In genomic region chr15:28873006-28873405, GRCh38 we compare ENCODE assay signal across 1 cellular context.
TF ChIP-seq lines count a peak whose summit lies in the region.

No MANE protein-coding gene starts in this region.

TF ChIP-seq in K562, 482 proteins besides CTCF, POLR2A, EP300 and RAD21:
- peak; percentile 42; the same call in 1 of the 2 replicates for TF ChIP-seq PKNOX1 (IDR thresholded peaks at IDR 0.05)
- no peak for TF ChIP-seq U2AF2 (optimal IDR thresholded peaks at IDR 0.05; ENCODE audit: low read depth, low read length)
- no peak for TF ChIP-seq ZBTB8A (IDR thresholded peaks at IDR 0.05; ENCODE audit: partially characterized antibody)
- no peak for TF ChIP-seq PHF8 (IDR thresholded peaks at IDR 0.05; ENCODE audit: borderline replicate concordance, low read length)
